Comparison of ENCODE assay signal across 1 cellular context in the genomic region with DNA sequence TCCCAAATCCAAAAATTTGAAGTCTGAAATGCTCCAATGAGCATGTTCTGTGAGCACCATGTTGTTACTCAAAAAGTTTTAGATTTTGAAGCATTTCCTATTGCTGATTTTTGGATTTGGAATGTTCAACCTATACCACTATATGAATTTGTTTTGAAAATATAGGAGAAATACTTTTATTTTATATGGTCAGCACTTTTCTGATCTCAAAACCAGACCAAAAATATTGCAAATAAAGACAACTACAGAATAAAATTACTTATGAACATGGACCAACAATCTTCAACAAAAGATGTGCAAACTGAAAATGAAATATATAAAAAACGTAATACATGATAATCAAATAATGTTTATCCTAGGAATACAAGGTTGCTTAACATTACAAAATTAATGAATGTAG.
TF ChIP-seq lines count a peak whose summit lies in the region.

No MANE protein-coding gene starts in this region.

TF ChIP-seq in K562, 482 proteins besides CTCF, POLR2A, EP300 and RAD21 (continued from another document):
- TF ChIP-seq, protein P1, sequence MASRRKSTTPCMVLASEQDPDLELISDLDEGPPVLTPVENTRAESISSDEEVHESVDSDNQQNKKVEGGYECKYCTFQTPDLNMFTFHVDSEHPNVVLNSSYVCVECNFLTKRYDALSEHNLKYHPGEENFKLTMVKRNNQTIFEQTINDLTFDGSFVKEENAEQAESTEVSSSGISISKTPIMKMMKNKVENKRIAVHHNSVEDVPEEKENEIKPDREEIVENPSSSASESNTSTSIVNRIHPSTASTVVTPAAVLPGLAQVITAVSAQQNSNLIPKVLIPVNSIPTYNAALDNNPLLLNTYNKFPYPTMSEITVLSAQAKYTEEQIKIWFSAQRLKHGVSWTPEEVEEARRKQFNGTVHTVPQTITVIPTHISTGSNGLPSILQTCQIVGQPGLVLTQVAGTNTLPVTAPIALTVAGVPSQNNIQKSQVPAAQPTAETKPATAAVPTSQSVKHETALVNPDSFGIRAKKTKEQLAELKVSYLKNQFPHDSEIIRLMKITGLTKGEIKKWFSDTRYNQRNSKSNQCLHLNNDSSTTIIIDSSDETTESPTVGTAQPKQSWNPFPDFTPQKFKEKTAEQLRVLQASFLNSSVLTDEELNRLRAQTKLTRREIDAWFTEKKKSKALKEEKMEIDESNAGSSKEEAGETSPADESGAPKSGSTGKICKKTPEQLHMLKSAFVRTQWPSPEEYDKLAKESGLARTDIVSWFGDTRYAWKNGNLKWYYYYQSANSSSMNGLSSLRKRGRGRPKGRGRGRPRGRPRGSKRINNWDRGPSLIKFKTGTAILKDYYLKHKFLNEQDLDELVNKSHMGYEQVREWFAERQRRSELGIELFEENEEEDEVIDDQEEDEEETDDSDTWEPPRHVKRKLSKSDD (conservative IDR thresholded peaks at IDR 0.05; ENCODE audit: low read length) = no peak
